In genomic region chr7:24652551-24652950, GRCh38 we compare ENCODE assay signal across 17 cellular contexts.
A peak's percentile ranks its signal among the peaks of the same experiment; 100 is the strongest.
DNase-seq lines count a peak whose midpoint lies in the region; ATAC-seq and TF ChIP-seq lines count a peak whose summit lies in the region.
"Had no signal": no experiment of that assay in that cellular context is flagged by ENCODE, and none has a peak within 500 bp of the region (broad histone marks: within the 10 kb centered on the region; RNA-seq: fewer than 3 reads in every experiment).

No MANE protein-coding gene starts in this region.

- H3K36me3 ChIP-seq in Karpas-422 (ENCODE audit: insufficient read depth, low read length): no peaks in the 10 kb centered on the region
- H3K36me3 ChIP-seq in gastrocnemius medialis: no peaks in the 10 kb centered on the region
- H3K36me3 ChIP-seq: adrenal gland had no signal

- no peak overlapping the region for H3K27ac ChIP-seq in Karpas-422 (ENCODE audit: low read length)
- H3K27ac ChIP-seq in gastrocnemius medialis: no peak overlapping the region
- H3K27ac ChIP-seq: adrenal gland, BLaER1, SK-N-MC had no signal

- H3K4me1 ChIP-seq in Karpas-422 (ENCODE audit: low read length) (peaks cover 11% of the 10 kb centered on the region), gastrocnemius medialis (peaks cover 0 to 7% of the 10 kb centered on the region in 2 donors)
- H3K4me1 ChIP-seq: BLaER1 had no signal

- H3K9me3 ChIP-seq in Karpas-422 (ENCODE audit: low read length) (no peaks in the 10 kb centered on the region), gastrocnemius medialis (no peaks in the 10 kb centered on the region)
- H3K9me3 ChIP-seq: adrenal gland, BLaER1, mucosa of descending colon had no signal

- no peak overlapping the region for H2AFZ ChIP-seq in Karpas-422 (ENCODE audit: low read length)

- no peaks in the 10 kb centered on the region for H4K20me1 ChIP-seq in Karpas-422 (ENCODE audit: insufficient read depth, low read depth, low read length)
- H4K20me1 ChIP-seq: BLaER1 had no signal

- DNase-seq in Ammon's horn (ENCODE audit: low spot score) (peak; percentile 43), Karpas-422 (no peak), fibroblast of gingiva (ENCODE audit: low read depth) (peak; percentile 24), gastrocnemius medialis (no peak), NCI-H524 treated with DMSO at 0.1 percent for 48 hours (lab: John Stamatoyannopoulos, UW) (no peak), T-helper 1 cell (no peak), activated gamma-delta T cell (lab: John Stamatoyannopoulos, UW) (no peak)
- DNase-seq: activated CD4-positive, alpha-beta T cell treated with anti-CD3 and anti-CD28 coated beads for 36 hours; adrenal gland; HCEC 1CT; left cardiac atrium; mucosa of descending colon; NCI-H146; NCI-H2171 treated with DMSO at 0.1 percent for 48 hours had no signal

- H3K27me3 ChIP-seq in Karpas-422 (ENCODE audit: low read length) (no peaks in the 10 kb centered on the region), gastrocnemius medialis (no peaks in the 10 kb centered on the region)
- H3K27me3 ChIP-seq: adrenal gland, BLaER1 had no signal

- H3K4me3 ChIP-seq in Karpas-422 (ENCODE audit: low read length) (0 out of 2 replicates have a peak overlapping the region, but pooled peaks have one; percentile 46), gastrocnemius medialis (peak overlapping the region in 1 of 4 donors; percentile 13)
- H3K4me3 ChIP-seq: BLaER1, mucosa of descending colon, SK-N-MC had no signal

- H3K9ac ChIP-seq in Karpas-422 (ENCODE audit: low read length): no peak overlapping the region
- H3K9ac ChIP-seq: BLaER1 had no signal

- peak overlapping the region; percentile 61 for H3K4me2 ChIP-seq in Karpas-422 (ENCODE audit: low read depth, low read length, poor library complexity, severe bottlenecking)

- no peak for TF ChIP-seq POLR2A in gastrocnemius medialis (IDR thresholded peaks at IDR 0.05)

- intact Hi-C loops in gastrocnemius medialis (cut with DNase I; ENCODE audit: low total_unique reads): no loop called here

- no peaks in the 10 kb centered on the region for H3K9me2 ChIP-seq in Karpas-422 (replicated peaks; ENCODE audit: insufficient read depth, low read length)

- no peaks in the 10 kb centered on the region for H3K79me2 ChIP-seq in Karpas-422 (ENCODE audit: low read length)

- peak; percentile 33 to 47 for ATAC-seq in gastrocnemius medialis
- ATAC-seq: activated CD4-positive, alpha-beta T cell treated with anti-CD3 and anti-CD28 coated beads for 36 hours; activated T-helper 17 cell treated with anti-CD3 and anti-CD28 coated beads, Interleukin-2, amount 50 U/mL, for 72 hours; left cardiac atrium; mucosa of descending colon had no signal

- no peak for TF ChIP-seq CTCF in gastrocnemius medialis (IDR thresholded peaks at IDR 0.05 in 4 of 5, conservative IDR thresholded peaks at IDR 0.05 in 1 of 5)

- in situ Hi-C loops in gastrocnemius medialis (cut with MboI; ENCODE audit: low sequenced_read_pairs in 4 of 4): loop anchor here (25.0 kb wide), 5 partner anchors 240 to 1090 kb away; partner anchors contain the start of genes NPY (in 1 of the 4) and STK31 (in 1 of the 4)

Comparison
In these comparisons a context has a peak if more than half of its experiments do, and no peak if none do; other contexts are left out.
1. DNase-seq: peak in Ammon's horn (single experiment) and fibroblast of gingiva (single experiment); none in Karpas-422 (single experiment), gastrocnemius medialis (0 of 2), NCI-H524 treated with DMSO at 0.1 percent for 48 hours (single experiment), T-helper 1 cell (0 of 5) and activated gamma-delta T cell (single experiment).